In genomic region chr6:165206798-165207197, GRCh38 we compare ENCODE assay signal across 20 cellular contexts.
"Had no signal": no experiment of that assay in that cellular context is flagged by ENCODE, and none has a peak within 500 bp of the region (broad histone marks: within the 10 kb centered on the region; RNA-seq: fewer than 3 reads in every experiment).

No MANE protein-coding gene starts in this region.

- H3K27me3 ChIP-seq: dorsolateral prefrontal cortex, esophagus squamous epithelium, gastrocnemius medialis, heart right ventricle, left lung had no signal

- H3K27ac ChIP-seq: coronary artery, esophagus squamous epithelium, gastrocnemius medialis, heart right ventricle, left lung, lower lobe of right lung had no signal

- DNase-seq: dermis blood vessel endothelial cell; effector CD4-positive, alpha-beta T cell; effector memory CD4-positive, alpha-beta T cell; esophagus squamous epithelium; foreskin fibroblast; foreskin melanocyte; gastrocnemius medialis; glutamatergic neuron; head of caudate nucleus; heart right ventricle; hippocampal formation; left cardiac atrium; left lung; left ventricle myocardium superior; lower lobe of right lung; mesenchymal stem cell; mucosa of descending colon; naive B cell had no signal

- H3K9me3 ChIP-seq: esophagus squamous epithelium, gastrocnemius medialis, lower lobe of right lung had no signal

- H3K4me3 ChIP-seq: coronary artery, dorsolateral prefrontal cortex, esophagus squamous epithelium, gastrocnemius medialis, heart right ventricle, left lung, lower lobe of right lung, mucosa of descending colon had no signal

- H3K4me1 ChIP-seq: esophagus squamous epithelium, heart right ventricle, left lung, lower lobe of right lung had no signal

- H3K36me3 ChIP-seq: esophagus squamous epithelium, gastrocnemius medialis, heart right ventricle, left lung, lower lobe of right lung had no signal

- ATAC-seq: gastrocnemius medialis, heart right ventricle, left cardiac atrium, left lung, left ventricle myocardium superior, lower lobe of right lung, mucosa of descending colon had no signal
